ENCODE assay signal across 1 cellular context in the genomic region with DNA sequence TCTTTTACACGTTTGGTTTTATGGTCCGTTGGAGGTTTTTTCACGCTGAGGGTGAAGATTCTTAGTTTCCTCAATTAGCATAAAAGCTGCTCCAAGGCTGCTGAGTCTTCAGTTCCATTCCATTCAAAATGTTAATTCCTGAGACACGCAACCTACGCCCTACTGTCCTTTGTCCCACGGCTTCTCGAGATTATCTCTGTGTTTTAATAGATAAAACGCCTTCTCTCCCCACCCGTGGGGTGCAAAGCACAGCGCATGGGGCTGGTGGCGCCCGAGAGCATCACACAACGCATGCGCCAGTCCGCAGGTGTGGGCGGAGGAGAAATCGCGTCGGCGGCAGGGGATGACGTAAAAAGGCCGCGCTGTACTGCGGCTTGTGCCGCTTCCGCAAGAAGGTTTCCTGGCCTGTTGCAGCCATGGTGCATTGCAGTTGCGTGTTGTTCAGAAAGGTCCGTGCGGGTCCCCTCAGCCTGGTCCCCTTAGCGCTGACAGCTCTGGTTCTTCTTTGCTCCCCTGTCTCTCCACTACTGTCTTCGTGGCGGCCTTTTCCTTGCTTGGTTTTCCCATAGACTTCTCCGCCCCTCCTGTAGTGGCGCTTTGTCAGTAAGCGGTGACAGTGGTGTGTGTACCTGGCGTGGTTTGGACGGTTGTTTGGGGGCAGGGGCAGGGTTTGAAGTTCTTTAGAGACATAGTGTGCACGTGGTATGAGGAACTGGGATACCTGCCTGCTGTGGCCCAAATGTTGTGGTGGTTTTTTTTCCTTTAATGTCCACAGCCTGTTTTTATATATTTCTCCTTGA.
TF ChIP-seq lines count a peak whose summit lies in the region.

A gene with protein sequence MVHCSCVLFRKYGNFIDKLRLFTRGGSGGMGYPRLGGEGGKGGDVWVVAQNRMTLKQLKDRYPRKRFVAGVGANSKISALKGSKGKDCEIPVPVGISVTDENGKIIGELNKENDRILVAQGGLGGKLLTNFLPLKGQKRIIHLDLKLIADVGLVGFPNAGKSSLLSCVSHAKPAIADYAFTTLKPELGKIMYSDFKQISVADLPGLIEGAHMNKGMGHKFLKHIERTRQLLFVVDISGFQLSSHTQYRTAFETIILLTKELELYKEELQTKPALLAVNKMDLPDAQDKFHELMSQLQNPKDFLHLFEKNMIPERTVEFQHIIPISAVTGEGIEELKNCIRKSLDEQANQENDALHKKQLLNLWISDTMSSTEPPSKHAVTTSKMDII (plus strand): TSS at position 391 of the 800 bp plus-strand sequence. CDS start 26 bp downstream, at position 417.

TF ChIP-seq in A549, 52 proteins besides CTCF, POLR2A, EP300 and RAD21 (continued from another document):
- TF ChIP-seq, protein P1, sequence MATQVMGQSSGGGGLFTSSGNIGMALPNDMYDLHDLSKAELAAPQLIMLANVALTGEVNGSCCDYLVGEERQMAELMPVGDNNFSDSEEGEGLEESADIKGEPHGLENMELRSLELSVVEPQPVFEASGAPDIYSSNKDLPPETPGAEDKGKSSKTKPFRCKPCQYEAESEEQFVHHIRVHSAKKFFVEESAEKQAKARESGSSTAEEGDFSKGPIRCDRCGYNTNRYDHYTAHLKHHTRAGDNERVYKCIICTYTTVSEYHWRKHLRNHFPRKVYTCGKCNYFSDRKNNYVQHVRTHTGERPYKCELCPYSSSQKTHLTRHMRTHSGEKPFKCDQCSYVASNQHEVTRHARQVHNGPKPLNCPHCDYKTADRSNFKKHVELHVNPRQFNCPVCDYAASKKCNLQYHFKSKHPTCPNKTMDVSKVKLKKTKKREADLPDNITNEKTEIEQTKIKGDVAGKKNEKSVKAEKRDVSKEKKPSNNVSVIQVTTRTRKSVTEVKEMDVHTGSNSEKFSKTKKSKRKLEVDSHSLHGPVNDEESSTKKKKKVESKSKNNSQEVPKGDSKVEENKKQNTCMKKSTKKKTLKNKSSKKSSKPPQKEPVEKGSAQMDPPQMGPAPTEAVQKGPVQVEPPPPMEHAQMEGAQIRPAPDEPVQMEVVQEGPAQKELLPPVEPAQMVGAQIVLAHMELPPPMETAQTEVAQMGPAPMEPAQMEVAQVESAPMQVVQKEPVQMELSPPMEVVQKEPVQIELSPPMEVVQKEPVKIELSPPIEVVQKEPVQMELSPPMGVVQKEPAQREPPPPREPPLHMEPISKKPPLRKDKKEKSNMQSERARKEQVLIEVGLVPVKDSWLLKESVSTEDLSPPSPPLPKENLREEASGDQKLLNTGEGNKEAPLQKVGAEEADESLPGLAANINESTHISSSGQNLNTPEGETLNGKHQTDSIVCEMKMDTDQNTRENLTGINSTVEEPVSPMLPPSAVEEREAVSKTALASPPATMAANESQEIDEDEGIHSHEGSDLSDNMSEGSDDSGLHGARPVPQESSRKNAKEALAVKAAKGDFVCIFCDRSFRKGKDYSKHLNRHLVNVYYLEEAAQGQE (IDR thresholded peaks at IDR 0.05), result no peak; the same call in 1 of the 2 replicates
- no peak for TF ChIP-seq HOXA7 (CRISPR knock-in tag; IDR thresholded peaks at IDR 0.05)
- TF ChIP-seq ATOH8 (CRISPR knock-in tag; IDR thresholded peaks at IDR 0.05; ENCODE audit: low read depth), result no peak
- TF ChIP-seq KDM5A (IDR thresholded peaks at IDR 0.05), result peak; percentile 78
- TF ChIP-seq TP53 (CRISPR knock-in tag; IDR thresholded peaks at IDR 0.05), result no peak
- TF ChIP-seq CEBPB (IDR thresholded peaks at IDR 0.05), result no peak
- peak; percentile 91 for TF ChIP-seq BCL3 (IDR thresholded peaks at IDR 0.05)
- TF ChIP-seq MYC (IDR thresholded peaks at IDR 0.05; ENCODE audit: borderline replicate concordance, low read length), result peak; percentile 87
- TF ChIP-seq NPAS2 (CRISPR knock-in tag; IDR thresholded peaks at IDR 0.05; ENCODE audit: borderline replicate concordance), result no peak
- no peak for TF ChIP-seq RARB (CRISPR knock-in tag; IDR thresholded peaks at IDR 0.05)
- TF ChIP-seq CHD2 (IDR thresholded peaks at IDR 0.05; ENCODE audit: low read length, partially characterized antibody), result peak; percentile 4
- TF ChIP-seq JUN (IDR thresholded peaks at IDR 0.05), result peak; percentile 64 to 91; a peak in 4 of 5 replicates
- TF ChIP-seq RFX5 (IDR thresholded peaks at IDR 0.05), result 0 out of 2 replicates have a peak, but pooled peaks have one; percentile 23
- no peak for TF ChIP-seq ESRRA (IDR thresholded peaks at IDR 0.05; ENCODE audit: borderline replicate concordance, low read length)
- TF ChIP-seq KDM1A (IDR thresholded peaks at IDR 0.05; ENCODE audit: low read depth), result no peak
TF ChIP-seq in A549: peak in this region for 10.
